ENCODE assay signal across 10 cellular contexts in the genomic region with DNA sequence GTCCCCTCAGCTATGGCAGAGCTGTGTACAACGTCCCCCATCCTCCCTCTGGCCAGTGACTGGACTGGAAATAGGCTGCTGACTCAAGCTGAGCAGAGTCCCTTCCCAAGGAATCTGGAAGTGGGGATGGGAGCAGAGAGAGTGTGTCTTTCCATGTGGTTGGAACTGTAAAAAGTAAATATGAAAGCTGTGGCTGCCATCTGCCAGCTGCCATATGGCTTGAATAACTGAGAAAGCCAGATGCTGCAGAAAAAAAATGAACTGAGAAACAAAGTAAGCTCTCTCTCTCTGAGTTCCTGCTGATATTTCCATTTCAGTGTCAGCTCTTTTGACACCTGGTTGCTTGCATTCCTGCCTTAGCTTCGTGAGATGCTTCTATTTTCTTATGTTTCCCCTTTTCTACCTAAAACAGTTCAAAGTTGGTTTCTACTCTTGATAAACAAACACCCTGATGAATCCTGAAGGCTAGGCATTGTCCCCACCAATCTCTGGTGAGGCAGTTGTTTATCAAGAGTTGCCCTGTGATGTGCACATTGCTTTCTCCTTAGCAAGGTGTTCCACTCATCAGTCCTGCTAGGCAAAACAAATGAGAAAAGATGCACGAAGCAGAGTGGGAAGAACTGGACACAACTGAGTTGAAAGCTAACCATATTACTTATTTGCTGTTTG. TPM values are rescaled to one million over a fixed set of nuclear protein-coding genes. Genes with fewer than 3 reads are reported as not detected.
DNase-seq lines count a peak whose midpoint lies in the region; ATAC-seq and TF ChIP-seq lines count a peak whose summit lies in the region.
"Had no signal": no experiment of that assay in that cellular context is flagged by ENCODE, and none has a peak within 500 bp of the region (broad histone marks: within the 10 kb centered on the region; RNA-seq: fewer than 3 reads in every experiment).

No MANE protein-coding gene starts in this region.

- DNase-seq in DMS 273 treated with DMSO at 0.1 percent for 48 hours (lab: John Stamatoyannopoulos, UW) (peak; percentile 95), chondrocyte (ENCODE audit: low spot score) (no peak), putamen (ENCODE audit: low spot score) (no peak)
- DNase-seq: activated CD4-positive, alpha-beta T cell treated with anti-CD3 and anti-CD28 coated beads for 48 hours; trophoblast cell had no signal

- H3K4me1 Mint-ChIP-seq in chondrocyte (ENCODE audit: low read depth), result peaks cover 24% of the 10 kb centered on the region

- peaks cover 3% of the 10 kb centered on the region for H3K36me3 Mint-ChIP-seq in chondrocyte (ENCODE audit: low read depth)

- TF ChIP-seq CTCF in chondrocyte (IDR thresholded peaks at IDR 0.05), result no peak

- no peaks in the 10 kb centered on the region for H3K9me3 Mint-ChIP-seq in chondrocyte (ENCODE audit: low read depth)

- H3K4me3 Mint-ChIP-seq in chondrocyte (ENCODE audit: unreplicated experiment), result no peak overlapping the region

- ATAC-seq in GM19468 (IDR thresholded peaks at IDR 0.05; ENCODE audit: extremely low read depth, unreplicated experiment) (peak; percentile 78), HG03159 (IDR thresholded peaks at IDR 0.05; ENCODE audit: unreplicated experiment) (peak; percentile 81), HG02610 (IDR thresholded peaks at IDR 0.05; ENCODE audit: unreplicated experiment) (no peak), HG03521 (IDR thresholded peaks at IDR 0.05; ENCODE audit: unreplicated experiment) (no peak), GM18519 (IDR thresholded peaks at IDR 0.05; ENCODE audit: low FRiP score, unreplicated experiment) (no peak)

- no peaks in the 10 kb centered on the region for H3K27me3 Mint-ChIP-seq in chondrocyte (ENCODE audit: low read depth)

- peak overlapping the region; percentile 57 for H3K27ac Mint-ChIP-seq in chondrocyte (ENCODE audit: unreplicated experiment)

RNA-seq across cellular contexts. Expression of a gene that starts 16.8 kb away (rescaled TPM):
- 62.7 to 66.9 TPM (median 65.3 TPM) in 3 replicates for total RNA-seq in chondrocyte

Comparison
In these comparisons a context has a peak if more than half of its experiments do, and no peak if none do; other contexts are left out.
1. ATAC-seq: peak in GM19468 (single experiment) and HG03159 (single experiment); none in HG02610 (single experiment), HG03521 (single experiment) and GM18519 (single experiment).